In genomic region chr15:85726446-85726845, GRCh38 we compare ENCODE assay signal across 13 cellular contexts.
A peak's percentile ranks its signal among the peaks of the same experiment; 100 is the strongest.
DNase-seq lines count a peak whose midpoint lies in the region; ATAC-seq and TF ChIP-seq lines count a peak whose summit lies in the region.
"Had no signal": no experiment of that assay in that cellular context is flagged by ENCODE, and none has a peak within 500 bp of the region (broad histone marks: within the 10 kb centered on the region; RNA-seq: fewer than 3 reads in every experiment).

No MANE protein-coding gene starts in this region.

- TF ChIP-seq POLR2A in GM18505 (IDR thresholded peaks at IDR 0.05; ENCODE audit: borderline replicate concordance, extremely low read depth, insufficient read depth, insufficient read length): no peak

- ATAC-seq in GM19035 (IDR thresholded peaks at IDR 0.05; ENCODE audit: unreplicated experiment) (no peak), GM18505 (IDR thresholded peaks at IDR 0.05; ENCODE audit: unreplicated experiment) (no peak)

- H3K27ac ChIP-seq in rectal smooth muscle tissue (ENCODE audit: low read depth, low read length): peak overlapping the region; percentile 56

- H3K27me3 ChIP-seq in rectal smooth muscle tissue (ENCODE audit: control insufficient read depth, insufficient read depth, low read length): no peaks in the 10 kb centered on the region

- peak; percentile 45 for DNase-seq in AG08395 (ENCODE audit: low spot score)
- peak; percentile 14 for DNase-seq in HCEC 1CT
- DNase-seq in fibroblast of the aortic adventitia (ENCODE audit: low read depth): peak; percentile 45
- no peak for DNase-seq in HuH-7.5 (ENCODE audit: low spot score)
- DNase-seq in effector CD4-positive, alpha-beta T cell: no peak
- DNase-seq: activated naive CD8-positive, alpha-beta T cell treated with anti-CD3 and anti-CD28 coated beads, Interleukin-2, amount 10 ng/mL, durations not matched to agents 7 days and 5 days; effector CD8-positive, alpha-beta T cell; NCI-H2029; stimulated activated CD4-positive, alpha-beta T cell treated with anti-CD3 and anti-CD28 coated beads, Interleukin-4, amount 100 ng/mL, for 24 hours; T-helper 1 cell had no signal

- no peak overlapping the region for H3K9ac ChIP-seq in rectal smooth muscle tissue (ENCODE audit: low read length)

- no peak for TF ChIP-seq CTCF in fibroblast of the aortic adventitia (IDR thresholded peaks at IDR 0.05; ENCODE audit: insufficient read depth, low read length)

- H3K36me3 ChIP-seq in rectal smooth muscle tissue (ENCODE audit: control insufficient read depth, insufficient read depth, low read length): peaks cover 35% of the 10 kb centered on the region

- H3K4me3 ChIP-seq in fibroblast of the aortic adventitia (ENCODE audit: low read depth, low read length) (no peak overlapping the region), rectal smooth muscle tissue (ENCODE audit: low read length) (no peak overlapping the region)

- H3K4me1 ChIP-seq in rectal smooth muscle tissue (ENCODE audit: control insufficient read depth, insufficient read depth, low read length): peaks cover 15% of the 10 kb centered on the region

Comparison
In these comparisons a context has a peak if more than half of its experiments do, and no peak if none do; other contexts are left out.
1. DNase-seq: peak in AG08395 (single experiment), HCEC 1CT (single experiment) and fibroblast of the aortic adventitia (single experiment); none in HuH-7.5 (single experiment) and effector CD4-positive, alpha-beta T cell (single experiment).